ENCODE assay signal across 1 cellular context in genomic region chr11:7254731-7255291, GRCh38.
TF ChIP-seq lines count a peak whose summit lies in the region.

No MANE protein-coding gene starts in this region.

TF ChIP-seq in SK-N-SH treated with all-trans-retinoic acid at 6 μM for 48 hours, 23 proteins besides CTCF, POLR2A, EP300 and RAD21 (continued from another document):
- no peak for TF ChIP-seq ZFP30 (CRISPR knock-in tag; IDR thresholded peaks at IDR 0.05)
- TF ChIP-seq TSHZ2 (CRISPR knock-in tag; IDR thresholded peaks at IDR 0.05): no peak
- TF ChIP-seq ZNF70 (CRISPR knock-in tag; IDR thresholded peaks at IDR 0.05): no peak
- TF ChIP-seq GLIS3 (CRISPR knock-in tag; IDR thresholded peaks at IDR 0.05): no peak
- TF ChIP-seq POU6F1 (CRISPR knock-in tag; IDR thresholded peaks at IDR 0.05; ENCODE audit: borderline replicate concordance, low read depth): no peak
TF ChIP-seq in SK-N-SH treated with all-trans-retinoic acid at 6 μM for 48 hours: peak in this region for 0.
